Comparison of ENCODE assay signal across 27 cellular contexts in the genomic region with DNA sequence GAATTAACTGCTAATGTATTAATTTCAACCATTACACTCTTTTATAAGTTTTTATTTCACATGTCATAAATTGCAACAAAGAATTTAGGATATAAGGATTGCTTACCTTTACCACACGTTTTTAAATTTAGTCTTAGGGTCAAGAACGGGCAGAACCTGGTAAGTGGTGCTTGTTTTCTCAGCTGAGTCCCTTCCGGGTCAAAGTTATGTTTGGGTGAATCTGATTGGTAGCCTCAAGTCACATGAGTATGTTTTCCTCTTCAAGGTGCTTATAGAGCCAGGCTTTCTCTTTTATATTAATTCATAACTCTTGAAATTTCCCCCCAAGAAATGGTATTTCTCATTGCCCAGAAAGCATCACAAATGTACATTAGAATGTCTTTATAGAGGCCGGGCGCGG.
"Had no signal": no experiment of that assay in that cellular context is flagged by ENCODE, and none has a peak within 500 bp of the region (broad histone marks: within the 10 kb centered on the region; RNA-seq: fewer than 3 reads in every experiment).

No MANE protein-coding gene starts in this region.

- DNase-seq: activated CD4-positive, alpha-beta memory T cell treated with anti-CD3 and anti-CD28 coated beads, Interleukin-2, amount 10 ng/mL, durations not matched to agents 7 days and 5 days; activated CD4-positive, alpha-beta T cell treated with anti-CD3 and anti-CD28 coated beads for 36 hours; activated CD4-positive, alpha-beta T cell treated with anti-CD3 and anti-CD28 coated beads, Interleukin-2, amount 50 U/mL, for 1 hour; activated gamma-delta T cell; activated naive CD4-positive, alpha-beta T cell treated with anti-CD3 and anti-CD28 coated beads for 36 hours; activated T-cell treated with anti-CD3 and anti-CD28 coated beads for 4 hours; activated T-cell treated with anti-CD3 and anti-CD28 coated beads, Interleukin-2, amount 50 U/mL, for 48 hours; amygdala; Kasumi-1; NCI-H1092 treated with DMSO at 0.1 percent for 48 hours; NCI-H1417 treated with DMSO at 0.1 percent for 48 hours; NCI-H1694; NCI-H2029; NCI-H2107; NCI-H2171 treated with DMSO at 0.1 percent for 48 hours; NCI-H226; NCI-H526; NCI-H774; OCI-M1; SHP77 treated with DMSO at 0.1 percent for 48 hours; T-cell; T-helper 2 cell; T1000 had no signal

- H3K27ac ChIP-seq: VCaP had no signal

- ATAC-seq: activated CD4-positive, alpha-beta T cell treated with anti-CD3 and anti-CD28 coated beads for 36 hours; activated T-helper 17 cell treated with anti-CD3 and anti-CD28 coated beads, Interleukin-2, amount 50 U/mL, for 72 hours; T-cell had no signal

- FAIRE-seq: astrocyte, RCC 7860 had no signal
